ENCODE assay signal across 24 cellular contexts in genomic region chr18:12359515-12359927, GRCh38. TPM values are rescaled to one million over a fixed set of nuclear protein-coding genes. Genes with fewer than 3 reads are reported as not detected.
DNase-seq lines count a peak whose midpoint lies in the region; ATAC-seq, FAIRE-seq and TF ChIP-seq lines count a peak whose summit lies in the region.
"Had no signal": no experiment of that assay in that cellular context is flagged by ENCODE, and none has a peak within 500 bp of the region (broad histone marks: within the 10 kb centered on the region; RNA-seq: fewer than 3 reads in every experiment).

No MANE protein-coding gene starts in this region.

- H3K27me3 ChIP-seq in astrocyte (ENCODE audit: insufficient read depth, low read length) (no peaks in the 10 kb centered on the region), Caco-2 (replicated peaks; ENCODE audit: control insufficient read depth, insufficient read depth, low read length) (no peaks in the 10 kb centered on the region)
- H3K27me3 ChIP-seq: BE2C, gastrocnemius medialis, MG63, transverse colon had no signal

- peak; percentile 17 for DNase-seq in HK-2 (ENCODE audit: unreplicated experiment)
- DNase-seq in astrocyte (ENCODE audit: low read depth): peak; percentile 56
- peak; percentile 40 for DNase-seq in fibroblast of pulmonary artery (ENCODE audit: low read depth)
- no peak for DNase-seq in stimulated activated naive B cell treated with anti-CD40 and anti-IgM and Interleukin-4, amounts not matched to agents 10 μg/mL and 1 μg/mL and 100 μg/mL, for 72 hours
- DNase-seq in NCI-H446 treated with DMSO at 0.1 percent for 48 hours (lab: John Stamatoyannopoulos, UW): no peak
- no peak for DNase-seq in Caco-2
- DNase-seq: activated CD4-positive, alpha-beta T cell treated with anti-CD3 and anti-CD28 coated beads, Interleukin-2, amount 10 ng/mL, durations not matched to agents 24 days and 14 days; activated CD8-positive, alpha-beta memory T cell treated with anti-CD3 and anti-CD28 coated beads, Interleukin-2, amount 10 ng/mL, durations not matched to agents 7 days and 5 days; BE2C; COR-L47; gastrocnemius medialis; MG63; NCI-H146; NCI-H2171; NCI-H526 treated with DMSO at 0.1 percent for 48 hours; psoas muscle; Right ventricle myocardium superior; stimulated activated CD4-positive, alpha-beta T cell treated with anti-CD3 and anti-CD28 coated beads, Interleukin-4, amount 100 ng/mL, for 1 hour; stimulated activated naive CD8-positive, alpha-beta T cell treated with anti-CD3 and anti-CD28 coated beads, Interleukin-15, amount 100 ng/mL, for 72 hours; transverse colon had no signal

- H3K4me3 Mint-ChIP-seq in astrocyte (ENCODE audit: unreplicated experiment) (no peak overlapping the region), Caco-2 (ENCODE audit: unreplicated experiment) (no peak overlapping the region)
- H3K4me3 Mint-ChIP-seq in stimulated activated naive B cell treated with anti-CD40 and anti-IgM and Interleukin-4, amounts not matched to agents 10 μg/mL and 1 μg/mL and 100 μg/mL, for 72 hours: no peak overlapping the region
- H3K4me3 Mint-ChIP-seq: activated CD4-positive, alpha-beta T cell treated with anti-CD3 and anti-CD28 coated beads, Interleukin-2, amount 10 ng/mL, durations not matched to agents 24 days and 14 days; activated CD8-positive, alpha-beta memory T cell treated with anti-CD3 and anti-CD28 coated beads, Interleukin-2, amount 10 ng/mL, durations not matched to agents 7 days and 5 days; activated naive CD8-positive, alpha-beta T cell; stimulated activated naive CD8-positive, alpha-beta T cell treated with anti-CD3 and anti-CD28 coated beads, Interleukin-15, amount 100 ng/mL, for 72 hours had no signal

- H3K36me3 ChIP-seq in astrocyte (ENCODE audit: insufficient read depth, low read length): peaks cover 41% of the 10 kb centered on the region
- H3K36me3 ChIP-seq in Caco-2 (ENCODE audit: control insufficient read depth, insufficient read depth, low read length): peaks cover 3% of the 10 kb centered on the region

- H3K4me3 ChIP-seq in astrocyte (ENCODE audit: insufficient read depth, low read depth, low read length) (no peak overlapping the region), fibroblast of pulmonary artery (replicated peaks; ENCODE audit: low read depth, low read length) (no peak overlapping the region), Caco-2 (ENCODE audit: low read depth, low read length) (no peak overlapping the region)
- H3K4me3 ChIP-seq: gastrocnemius medialis, MG63, psoas muscle, transverse colon had no signal

- H3K36me3 Mint-ChIP-seq in astrocyte (ENCODE audit: low read depth, unreplicated experiment): peaks cover 8% of the 10 kb centered on the region
- H3K36me3 Mint-ChIP-seq in stimulated activated naive B cell treated with anti-CD40 and anti-IgM and Interleukin-4, amounts not matched to agents 10 μg/mL and 1 μg/mL and 100 μg/mL, for 72 hours: peaks cover 42 to 62% of the 10 kb centered on the region in 2 donors
- H3K36me3 Mint-ChIP-seq in Caco-2 (ENCODE audit: insufficient read depth, unreplicated experiment): peaks cover 78% of the 10 kb centered on the region

- CTCF ChIA-PET in Caco-2 (lab: Charles Lee): no interaction called here

- H3K9me3 ChIP-seq in astrocyte (ENCODE audit: insufficient read depth, low read depth, low read length): no peaks in the 10 kb centered on the region
- H3K9me3 ChIP-seq in Caco-2: no peaks in the 10 kb centered on the region
- H3K9me3 ChIP-seq: BE2C, gastrocnemius medialis, MG63, psoas muscle, transverse colon had no signal

- no peak overlapping the region for H3K27ac Mint-ChIP-seq in astrocyte (ENCODE audit: unreplicated experiment)
- no peak overlapping the region for H3K27ac Mint-ChIP-seq in stimulated activated naive B cell treated with anti-CD40 and anti-IgM and Interleukin-4, amounts not matched to agents 10 μg/mL and 1 μg/mL and 100 μg/mL, for 72 hours
- no peak overlapping the region for H3K27ac Mint-ChIP-seq in Caco-2 (ENCODE audit: unreplicated experiment)
- H3K27ac Mint-ChIP-seq: activated CD4-positive, alpha-beta T cell treated with anti-CD3 and anti-CD28 coated beads, Interleukin-2, amount 10 ng/mL, durations not matched to agents 24 days and 14 days; activated CD8-positive, alpha-beta memory T cell treated with anti-CD3 and anti-CD28 coated beads, Interleukin-2, amount 10 ng/mL, durations not matched to agents 7 days and 5 days; activated naive CD8-positive, alpha-beta T cell; stimulated activated naive CD8-positive, alpha-beta T cell treated with anti-CD3 and anti-CD28 coated beads, Interleukin-15, amount 100 ng/mL, for 72 hours had no signal

- no peaks in the 10 kb centered on the region for H3K27me3 Mint-ChIP-seq in astrocyte (ENCODE audit: low read depth, unreplicated experiment)
- no peaks in the 10 kb centered on the region for H3K27me3 Mint-ChIP-seq in stimulated activated naive B cell treated with anti-CD40 and anti-IgM and Interleukin-4, amounts not matched to agents 10 μg/mL and 1 μg/mL and 100 μg/mL, for 72 hours
- no peaks in the 10 kb centered on the region for H3K27me3 Mint-ChIP-seq in Caco-2 (ENCODE audit: insufficient read depth, unreplicated experiment)
- H3K27me3 Mint-ChIP-seq: activated CD4-positive, alpha-beta T cell treated with anti-CD3 and anti-CD28 coated beads, Interleukin-2, amount 10 ng/mL, durations not matched to agents 24 days and 14 days; activated CD8-positive, alpha-beta memory T cell treated with anti-CD3 and anti-CD28 coated beads, Interleukin-2, amount 10 ng/mL, durations not matched to agents 7 days and 5 days; activated naive CD8-positive, alpha-beta T cell; stimulated activated naive CD8-positive, alpha-beta T cell treated with anti-CD3 and anti-CD28 coated beads, Interleukin-15, amount 100 ng/mL, for 72 hours had no signal

- H3K4me1 Mint-ChIP-seq in astrocyte (ENCODE audit: low read depth, unreplicated experiment): peaks cover 12% of the 10 kb centered on the region
- peaks cover 0 to 18% of the 10 kb centered on the region in 2 donors for H3K4me1 Mint-ChIP-seq in stimulated activated naive B cell treated with anti-CD40 and anti-IgM and Interleukin-4, amounts not matched to agents 10 μg/mL and 1 μg/mL and 100 μg/mL, for 72 hours
- H3K4me1 Mint-ChIP-seq in Caco-2 (ENCODE audit: low read depth, unreplicated experiment): no peaks in the 10 kb centered on the region

- no peak overlapping the region for H2AFZ ChIP-seq in astrocyte (ENCODE audit: low read depth, low read length)

- intact Hi-C loops in Caco-2 (cut with micrococcal nuclease; ENCODE audit: unreplicated experiment): no loop called here

- BruUV-seq in Caco-2 (replicated peaks; lab: Mats Ljungman, UMichigan): no TSS peak

- H4K20me1 ChIP-seq in astrocyte (ENCODE audit: insufficient read depth, low read length): peaks cover 14% of the 10 kb centered on the region

- H3K4me1 ChIP-seq in astrocyte (ENCODE audit: insufficient read depth, low read length): peaks cover 5% of the 10 kb centered on the region
- no peaks in the 10 kb centered on the region for H3K4me1 ChIP-seq in Caco-2
- H3K4me1 ChIP-seq: BE2C, transverse colon had no signal

- H3K27ac ChIP-seq in astrocyte (ENCODE audit: low read depth, low read length): peak overlapping the region; percentile 45
- H3K27ac ChIP-seq: gastrocnemius medialis, psoas muscle, transverse colon had no signal

- no peak overlapping the region for H3K9ac ChIP-seq in astrocyte (ENCODE audit: low read length)

- POLR2A ChIA-PET in Caco-2 (lab: Charles Lee): interaction anchor here (1.5 kb wide), 1 partner anchor 18 kb away, joined by 3 read pairs; no protein-coding TSS in a partner anchor

- TF ChIP-seq CTCF in astrocyte (IDR thresholded peaks at IDR 0.05; ENCODE audit: insufficient read depth, low read depth, low read length): no peak
- no peak for TF ChIP-seq CTCF in fibroblast of pulmonary artery (IDR thresholded peaks at IDR 0.05; ENCODE audit: low read length, missing control alignments)
- TF ChIP-seq CTCF in Caco-2 (IDR thresholded peaks at IDR 0.05; ENCODE audit: insufficient read depth in 1 of 2, low read depth in 1 of 2, low read length in 1 of 2, severe bottlenecking in 1 of 2, unreplicated experiment in 1 of 2): no peak

- peaks cover 16% of the 10 kb centered on the region for H3K79me2 ChIP-seq in astrocyte (ENCODE audit: insufficient read depth, low read length)

- ATAC-seq in stimulated activated naive B cell treated with anti-CD40 and anti-IgM and Interleukin-4, amounts not matched to agents 10 μg/mL and 1 μg/mL and 100 μg/mL, for 72 hours (replicated peaks): peak; percentile 36 to 46
- no peak for ATAC-seq in GM21423 (IDR thresholded peaks at IDR 0.05; ENCODE audit: unreplicated experiment)
- ATAC-seq: activated CD8-positive, alpha-beta memory T cell treated with anti-CD3 and anti-CD28 coated beads, Interleukin-2, amount 10 ng/mL, durations not matched to agents 7 days and 5 days; gastrocnemius medialis; left lobe of liver; psoas muscle; stimulated activated naive CD8-positive, alpha-beta T cell treated with anti-CD3 and anti-CD28 coated beads, Interleukin-15, amount 100 ng/mL, for 72 hours had no signal

- no peak for FAIRE-seq in astrocyte (lab: Jason Lieb, UNC)
- FAIRE-seq: TTC549 had no signal

- H3K4me2 ChIP-seq in astrocyte (ENCODE audit: low read length): no peak overlapping the region

- no peaks in the 10 kb centered on the region for H3K9me3 Mint-ChIP-seq in astrocyte (ENCODE audit: unreplicated experiment)
- no peaks in the 10 kb centered on the region for H3K9me3 Mint-ChIP-seq in stimulated activated naive B cell treated with anti-CD40 and anti-IgM and Interleukin-4, amounts not matched to agents 10 μg/mL and 1 μg/mL and 100 μg/mL, for 72 hours
- H3K9me3 Mint-ChIP-seq in Caco-2 (ENCODE audit: unreplicated experiment): no peaks in the 10 kb centered on the region
- H3K9me3 Mint-ChIP-seq: activated CD4-positive, alpha-beta T cell treated with anti-CD3 and anti-CD28 coated beads, Interleukin-2, amount 10 ng/mL, durations not matched to agents 24 days and 14 days; stimulated activated naive CD8-positive, alpha-beta T cell treated with anti-CD3 and anti-CD28 coated beads, Interleukin-15, amount 100 ng/mL, for 72 hours had no signal

RNA-seq across cellular contexts. Expression of gene AFG3L2, which starts 17.5 kb away (rescaled TPM):
- total RNA-seq in astrocyte: 43.9 and 46.7 TPM in 2 replicates
- total RNA-seq in Caco-2 (2022): 69.8 and 72.0 TPM in 2 replicates

RNA-seq across cellular contexts. Expression of gene PRELID3A, which starts 48.2 kb away (rescaled TPM):
- total RNA-seq in astrocyte: 11.5 and 12.3 TPM in 2 replicates
- total RNA-seq in Caco-2 (2022): 6.4 and 7.0 TPM in 2 replicates

RNA-seq across cellular contexts. Expression of gene TUBB6, which starts 51.5 kb away (rescaled TPM):
- total RNA-seq in astrocyte (485 and 528 TPM in 2 replicates), Caco-2 (2022) (138 and 149 TPM in 2 replicates)

Comparison
In these comparisons a context has a peak if more than half of its experiments do, and no peak if none do; other contexts are left out.
1. DNase-seq: peak in HK-2 (single experiment), astrocyte (single experiment) and fibroblast of pulmonary artery (single experiment); none in stimulated activated naive B cell treated with anti-CD40 and anti-IgM and Interleukin-4, amounts not matched to agents 10 μg/mL and 1 μg/mL and 100 μg/mL, for 72 hours (single experiment), NCI-H446 treated with DMSO at 0.1 percent for 48 hours (single experiment) and Caco-2 (0 of 2).